3 cellular contexts compared by ENCODE assay signal in genomic region chr13:114266241-114266640, GRCh38.
TF ChIP-seq lines count a peak whose summit lies in the region.

No MANE protein-coding gene starts in this region.

TF ChIP-seq in SK-N-SH, 30 proteins besides CTCF, POLR2A, EP300 and RAD21 (continues in another document):
- TF ChIP-seq FOXJ3 (CRISPR knock-in tag; IDR thresholded peaks at IDR 0.05) (no peak), USF1 (IDR thresholded peaks at IDR 0.05; ENCODE audit: borderline replicate concordance, low read depth) (no peak), USF2 (IDR thresholded peaks at IDR 0.05; ENCODE audit: borderline replicate concordance, low read depth, low read length) (no peak), JUND (IDR thresholded peaks at IDR 0.05) (no peak), NFIC (IDR thresholded peaks at IDR 0.05; ENCODE audit: borderline replicate concordance) (no peak), IRF3 (IDR thresholded peaks at IDR 0.05; ENCODE audit: low read depth, low read length) (no peak), TEAD4 (IDR thresholded peaks at IDR 0.05; ENCODE audit: borderline replicate concordance, insufficient read depth) (no peak), SMC3 (IDR thresholded peaks at IDR 0.05; ENCODE audit: low read depth, low read length) (no peak), ZBTB33 (IDR thresholded peaks at IDR 0.05; ENCODE audit: borderline replicate concordance, low read depth) (no peak)

TF ChIP-seq in SK-N-SH treated with all-trans-retinoic acid at 6 μM for 48 hours, 23 proteins besides CTCF, POLR2A, EP300 and RAD21:
- TF ChIP-seq ZNF70 (CRISPR knock-in tag; IDR thresholded peaks at IDR 0.05) (no peak), ESRRG (CRISPR knock-in tag; IDR thresholded peaks at IDR 0.05) (no peak), TOX (CRISPR knock-in tag; IDR thresholded peaks at IDR 0.05; ENCODE audit: borderline replicate concordance) (no peak), TCF4 (CRISPR knock-in tag; IDR thresholded peaks at IDR 0.05; ENCODE audit: borderline replicate concordance) (no peak), CREB5 (CRISPR knock-in tag; IDR thresholded peaks at IDR 0.05; ENCODE audit: low read depth) (no peak), POU6F1 (CRISPR knock-in tag; IDR thresholded peaks at IDR 0.05; ENCODE audit: borderline replicate concordance, low read depth) (no peak), ZNF565 (CRISPR knock-in tag; conservative IDR thresholded peaks at IDR 0.05; ENCODE audit: low read depth) (no peak)
TF ChIP-seq in SK-N-SH treated with all-trans-retinoic acid at 6 μM for 48 hours: peak in this region for 0.

TF ChIP-seq in K562, 482 proteins besides CTCF, POLR2A, EP300 and RAD21:
- TF ChIP-seq RBM25 (IDR thresholded peaks at IDR 0.05; ENCODE audit: low read depth, low read length, severe bottlenecking) (peak; percentile 51), MCM5 (IDR thresholded peaks at IDR 0.05; ENCODE audit: low read depth) (no peak)
